11 cellular contexts compared by ENCODE assay signal in genomic region chr2:147623328-147623727, GRCh38.
DNase-seq lines count a peak whose midpoint lies in the region; ATAC-seq and TF ChIP-seq lines count a peak whose summit lies in the region.
"Had no signal": no experiment of that assay in that cellular context is flagged by ENCODE, and none has a peak within 500 bp of the region (broad histone marks: within the 10 kb centered on the region; RNA-seq: fewer than 3 reads in every experiment).

No MANE protein-coding gene starts in this region.

- H3K36me3 Mint-ChIP-seq in CD14-positive monocyte (no peaks in the 10 kb centered on the region), T-cell (no peaks in the 10 kb centered on the region), HFFc6 (ENCODE audit: low read depth) (no peaks in the 10 kb centered on the region)

- intact Hi-C loops in CD14-positive monocyte (cut with micrococcal nuclease) (no loop called here), OCI-LY7 (cut with micrococcal nuclease; ENCODE audit: unreplicated experiment) (no loop called here)

- H3K27ac Mint-ChIP-seq in CD14-positive monocyte = peak overlapping the region in 5 of 7 donors; percentile 20 to 86 (median 73)
- peak overlapping the region; percentile 5 to 77 for H3K27ac Mint-ChIP-seq in T-cell
- no peak overlapping the region for H3K27ac Mint-ChIP-seq in HFFc6

- no peaks in the 10 kb centered on the region for H3K36me3 ChIP-seq in OCI-LY7 (ENCODE audit: insufficient read depth, low read length)
- H3K36me3 ChIP-seq: BLaER1 had no signal

- BruUV-seq in OCI-LY7 (replicated peaks; lab: Mats Ljungman, UMichigan) = no TSS peak

- CTCF ChIA-PET in T-cell (lab: Charles Lee) (no interaction called here), OCI-LY7 (lab: Charles Lee; ENCODE audit: unreplicated experiment) (interaction anchor here (0.6 kb wide), 1 partner anchor 312 kb away, joined by 3 read pairs; no protein-coding TSS in a partner anchor)

- no peaks in the 10 kb centered on the region for H3K9me2 ChIP-seq in OCI-LY7 (ENCODE audit: insufficient read depth, low read length)

- H3K4me2 ChIP-seq in OCI-LY7 (ENCODE audit: low read length) = no peak overlapping the region
- H3K4me2 ChIP-seq: BLaER1 had no signal

- no peak for TF ChIP-seq CTCF in CD14-positive monocyte (IDR thresholded peaks at IDR 0.05)
- no peak for TF ChIP-seq CTCF in OCI-LY7 (conservative IDR thresholded peaks at IDR 0.05; ENCODE audit: low read length)
- TF ChIP-seq CTCF in HFFc6 (IDR thresholded peaks at IDR 0.05) = no peak

- H3K79me2 ChIP-seq in OCI-LY7 (ENCODE audit: insufficient read depth, low read depth, low read length) = no peaks in the 10 kb centered on the region

- H3K4me1 Mint-ChIP-seq in CD14-positive monocyte (peaks cover 15% of the 10 kb centered on the region), T-cell (peaks cover 25 to 27% (median 26%) of the 10 kb centered on the region in 3 donors), HFFc6 (ENCODE audit: low read depth) (no peaks in the 10 kb centered on the region)

- peak; percentile 95 for ATAC-seq in GM19043 (IDR thresholded peaks at IDR 0.05; ENCODE audit: low read depth, unreplicated experiment)
- peak; percentile 91 for ATAC-seq in HG03025 (IDR thresholded peaks at IDR 0.05; ENCODE audit: low FRiP score, unreplicated experiment)
- peak; percentile 94 to 99 (median 98) for ATAC-seq in T-cell (replicated peaks in 1 of 4)

- no peaks in the 10 kb centered on the region for H4K20me1 ChIP-seq in OCI-LY7 (ENCODE audit: insufficient read depth, low read length)
- H4K20me1 ChIP-seq: BLaER1 had no signal

- no peaks in the 10 kb centered on the region for H3K4me1 ChIP-seq in OCI-LY7 (ENCODE audit: insufficient read depth, low read length, poor library complexity, severe bottlenecking)
- H3K4me1 ChIP-seq: BLaER1 had no signal

- DNase-seq in CD14-positive monocyte (ENCODE audit: low spot score) = no peak
- peak in 3 of 34 experiments; percentile 6 to 8 (median 7) for DNase-seq in T-cell
- no peak for DNase-seq in cerebellar cortex (ENCODE audit: low spot score)
- DNase-seq in NCI-H187 (lab: John Stamatoyannopoulos, UW) = no peak
- no peak for DNase-seq in OCI-LY7 (ENCODE audit: low spot score)
- DNase-seq in HFFc6 = no peak
- DNase-seq: IMR-90 had no signal

- no peak overlapping the region for H3K27ac ChIP-seq in OCI-LY7 (ENCODE audit: low read depth, low read length, poor library complexity, severe bottlenecking)
- H3K27ac ChIP-seq: BLaER1, VCaP had no signal

- no peaks in the 10 kb centered on the region for H3K9me3 ChIP-seq in OCI-LY7 (ENCODE audit: low read length)
- H3K9me3 ChIP-seq: BLaER1 had no signal

- H3K27me3 Mint-ChIP-seq in CD14-positive monocyte (ENCODE audit: low read depth in 3 of 3) (peaks cover 0 to 2% (median 0%) of the 10 kb centered on the region in 3 donors), T-cell (no peaks in the 10 kb centered on the region), HFFc6 (ENCODE audit: insufficient read depth) (no peaks in the 10 kb centered on the region)

- H3K4me3 Mint-ChIP-seq in CD14-positive monocyte (no peak overlapping the region), T-cell (peak overlapping the region in 2 of 3 donors; percentile 11 to 43), HFFc6 (no peak overlapping the region)

- peaks cover 0 to 5% (median 0%) of the 10 kb centered on the region in 7 donors for H3K9me3 Mint-ChIP-seq in CD14-positive monocyte
- no peaks in the 10 kb centered on the region for H3K9me3 Mint-ChIP-seq in T-cell
- peaks cover 9% of the 10 kb centered on the region; the same call in 1 of the 2 replicates for H3K9me3 Mint-ChIP-seq in HFFc6

- POLR2A ChIA-PET in T-cell (lab: Charles Lee) (no interaction called here), OCI-LY7 (lab: Charles Lee) (interaction anchor here (0.7 kb wide), 1 partner anchor 251 kb away, joined by 4 read pairs; no protein-coding TSS in a partner anchor)

- no peak overlapping the region for H3K4me3 ChIP-seq in OCI-LY7 (ENCODE audit: low read depth, low read length, poor library complexity, severe bottlenecking)
- H3K4me3 ChIP-seq: BLaER1 had no signal

- H2AFZ ChIP-seq in OCI-LY7 (ENCODE audit: low read length) = no peak overlapping the region

Comparison
In these comparisons a context has a peak if more than half of its experiments do, and no peak if none do; other contexts are left out.
1. H3K4me3 Mint-ChIP-seq: peak in T-cell (2 of 3); none in CD14-positive monocyte (0 of 2) and HFFc6 (single experiment).
2. Peak in every context shown above with its lines, with median percentiles within 50 percentile points of each other: ATAC-seq.